In genomic region chr15:34609102-34609501, GRCh38 we compare ENCODE assay signal across 2 cellular contexts.
TF ChIP-seq lines count a peak whose summit lies in the region.

No MANE protein-coding gene starts in this region.

TF ChIP-seq in A549, 52 proteins besides CTCF, POLR2A, EP300 and RAD21:
- TF ChIP-seq HES2 (IDR thresholded peaks at IDR 0.05) (no peak), FOSL2 (IDR thresholded peaks at IDR 0.05) (no peak), FOSL2 (CRISPR knock-in tag; IDR thresholded peaks at IDR 0.05) (no peak), ESRRA (IDR thresholded peaks at IDR 0.05; ENCODE audit: borderline replicate concordance, low read length) (no peak), BHLHE40 (IDR thresholded peaks at IDR 0.05; ENCODE audit: low read depth, low read length) (no peak), JUN (IDR thresholded peaks at IDR 0.05) (no peak), CBX8 (IDR thresholded peaks at IDR 0.05) (no peak), TFCP2L1 (CRISPR knock-in tag; IDR thresholded peaks at IDR 0.05) (no peak), KDM1A (IDR thresholded peaks at IDR 0.05; ENCODE audit: low read depth) (no peak), NFE2L2 (conservative IDR thresholded peaks at IDR 0.05; ENCODE audit: low read length) (no peak), MAFK (IDR thresholded peaks at IDR 0.05; ENCODE audit: partially characterized antibody) (no peak), SREBF2 (IDR thresholded peaks at IDR 0.05) (no peak), ZFP36 (IDR thresholded peaks at IDR 0.05; ENCODE audit: borderline replicate concordance, partially characterized antibody) (no peak), HOXB5 (CRISPR knock-in tag; IDR thresholded peaks at IDR 0.05) (no peak)
- TF ChIP-seq, protein P1, sequence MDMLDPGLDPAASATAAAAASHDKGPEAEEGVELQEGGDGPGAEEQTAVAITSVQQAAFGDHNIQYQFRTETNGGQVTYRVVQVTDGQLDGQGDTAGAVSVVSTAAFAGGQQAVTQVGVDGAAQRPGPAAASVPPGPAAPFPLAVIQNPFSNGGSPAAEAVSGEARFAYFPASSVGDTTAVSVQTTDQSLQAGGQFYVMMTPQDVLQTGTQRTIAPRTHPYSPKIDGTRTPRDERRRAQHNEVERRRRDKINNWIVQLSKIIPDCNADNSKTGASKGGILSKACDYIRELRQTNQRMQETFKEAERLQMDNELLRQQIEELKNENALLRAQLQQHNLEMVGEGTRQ (IDR thresholded peaks at IDR 0.05) = no peak
- TF ChIP-seq, protein P2, sequence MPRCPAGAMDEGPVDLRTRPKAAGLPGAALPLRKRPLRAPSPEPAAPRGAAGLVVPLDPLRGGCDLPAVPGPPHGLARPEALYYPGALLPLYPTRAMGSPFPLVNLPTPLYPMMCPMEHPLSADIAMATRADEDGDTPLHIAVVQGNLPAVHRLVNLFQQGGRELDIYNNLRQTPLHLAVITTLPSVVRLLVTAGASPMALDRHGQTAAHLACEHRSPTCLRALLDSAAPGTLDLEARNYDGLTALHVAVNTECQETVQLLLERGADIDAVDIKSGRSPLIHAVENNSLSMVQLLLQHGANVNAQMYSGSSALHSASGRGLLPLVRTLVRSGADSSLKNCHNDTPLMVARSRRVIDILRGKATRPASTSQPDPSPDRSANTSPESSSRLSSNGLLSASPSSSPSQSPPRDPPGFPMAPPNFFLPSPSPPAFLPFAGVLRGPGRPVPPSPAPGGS (IDR thresholded peaks at IDR 0.05) = no peak

TF ChIP-seq in HCT116, 20 proteins besides CTCF, POLR2A, EP300 and RAD21 (continued from another document):
- no peak for TF ChIP-seq POLR2AphosphoS5 (IDR thresholded peaks at IDR 0.05; ENCODE audit: low read depth, low read length)
- no peak for TF ChIP-seq SRF (IDR thresholded peaks at IDR 0.05; ENCODE audit: low read depth)
- TF ChIP-seq, protein P3, sequence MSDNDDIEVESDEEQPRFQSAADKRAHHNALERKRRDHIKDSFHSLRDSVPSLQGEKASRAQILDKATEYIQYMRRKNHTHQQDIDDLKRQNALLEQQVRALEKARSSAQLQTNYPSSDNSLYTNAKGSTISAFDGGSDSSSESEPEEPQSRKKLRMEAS (IDR thresholded peaks at IDR 0.05) = no peak
- TF ChIP-seq EZH2phosphoT487 (IDR thresholded peaks at IDR 0.05; ENCODE audit: borderline replicate concordance) = 0 out of 2 replicates have a peak, but pooled peaks have one; percentile 61
- TF ChIP-seq, protein P4, sequence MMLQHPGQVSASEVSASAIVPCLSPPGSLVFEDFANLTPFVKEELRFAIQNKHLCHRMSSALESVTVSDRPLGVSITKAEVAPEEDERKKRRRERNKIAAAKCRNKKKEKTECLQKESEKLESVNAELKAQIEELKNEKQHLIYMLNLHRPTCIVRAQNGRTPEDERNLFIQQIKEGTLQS (IDR thresholded peaks at IDR 0.05) = no peak
